Comparison of ENCODE assay signal across 15 cellular contexts in the genomic region with DNA sequence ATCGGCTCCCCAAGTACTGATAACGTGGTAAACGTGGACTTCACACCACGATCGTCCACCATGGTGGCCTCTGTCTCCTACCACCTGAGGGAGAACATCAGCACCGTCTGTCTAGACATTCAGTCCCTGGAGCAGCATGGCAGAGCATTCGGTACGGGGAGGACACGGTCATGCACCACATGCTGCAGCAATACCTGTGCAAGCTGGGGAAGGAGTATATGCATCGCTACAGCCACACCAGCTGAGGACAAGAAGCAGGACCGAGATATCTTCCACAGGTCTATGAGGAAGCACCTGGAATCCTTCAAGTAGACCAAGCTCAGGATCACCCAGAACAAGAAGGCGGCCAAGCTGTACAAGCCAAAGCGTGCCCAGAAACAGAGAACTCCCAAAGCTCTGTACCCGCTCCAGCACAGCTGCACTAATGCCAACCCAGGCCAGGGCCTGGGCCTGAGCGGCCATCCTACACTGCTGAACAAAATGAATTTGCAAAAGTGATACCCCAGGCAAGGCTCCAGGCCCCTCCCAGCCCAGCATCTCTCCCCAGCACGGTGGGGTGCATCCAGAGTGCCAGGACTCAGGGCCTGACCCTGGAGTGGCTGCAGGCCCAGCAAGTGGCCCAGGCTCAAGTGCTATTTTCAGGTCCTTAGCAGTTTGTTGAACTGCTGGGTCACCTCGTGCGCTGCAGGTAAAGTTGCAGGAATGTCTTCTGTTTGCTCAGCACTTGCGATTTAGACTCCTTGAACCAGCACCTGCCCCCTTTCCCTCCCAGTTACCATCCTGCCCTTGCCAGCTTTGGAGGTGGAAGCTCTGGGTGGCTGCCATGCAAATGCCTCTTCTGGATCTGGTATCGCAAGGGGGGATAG.
"Had no signal": no experiment of that assay in that cellular context is flagged by ENCODE, and none has a peak within 500 bp of the region (broad histone marks: within the 10 kb centered on the region; RNA-seq: fewer than 3 reads in every experiment).

No MANE protein-coding gene starts in this region.

- DNase-seq: activated gamma-delta T cell treated with Interleukin-2 at 50 U/mL for 16 hours; activated naive CD8-positive, alpha-beta T cell treated with anti-CD3 and anti-CD28 coated beads for 36 hours; activated T-cell treated with anti-CD3 and anti-CD28 coated beads, Interleukin-2, amount 50 U/mL, for 4 hours; anterior cingulate cortex; dermis blood vessel endothelial cell; hippocampal formation; kidney glomerular epithelial cell; mucosa of descending colon; naive thymus-derived CD8-positive, alpha-beta T cell; occipital lobe; psoas muscle; stimulated activated CD4-positive, alpha-beta T cell treated with anti-CD3 and anti-CD28 coated beads, Interleukin-4, amount 100 ng/mL, for 1 hour; stimulated activated CD8-positive, alpha-beta memory T cell treated with anti-CD3 and anti-CD28 coated beads, Interleukin-4, amount 100 ng/mL, for 48 hours; stimulated activated naive CD8-positive, alpha-beta T cell treated with anti-CD3 and anti-CD28 coated beads, Interleukin-15, Interleukin-2, amounts not matched to agents 100 U/mL and 50 U/mL, for 24 hours had no signal

- H3K27ac ChIP-seq: psoas muscle, suprapubic skin had no signal

- H3K36me3 Mint-ChIP-seq: activated naive CD8-positive, alpha-beta T cell treated with anti-CD3 and anti-CD28 coated beads for 36 hours; naive thymus-derived CD8-positive, alpha-beta T cell had no signal

- H3K4me3 ChIP-seq: mucosa of descending colon, psoas muscle, suprapubic skin had no signal

- H3K4me1 Mint-ChIP-seq: activated naive CD8-positive, alpha-beta T cell treated with anti-CD3 and anti-CD28 coated beads for 36 hours; naive thymus-derived CD8-positive, alpha-beta T cell had no signal

- H3K9me3 ChIP-seq: mucosa of descending colon, psoas muscle, suprapubic skin had no signal

- H3K27me3 Mint-ChIP-seq: naive thymus-derived CD8-positive, alpha-beta T cell had no signal

- H3K27me3 ChIP-seq: suprapubic skin had no signal

- H3K9me3 Mint-ChIP-seq: activated naive CD8-positive, alpha-beta T cell treated with anti-CD3 and anti-CD28 coated beads for 36 hours; activated T-cell treated with anti-CD3 and anti-CD28 coated beads, Interleukin-2, amount 50 U/mL, for 4 hours; naive thymus-derived CD8-positive, alpha-beta T cell had no signal

- H3K27ac Mint-ChIP-seq: activated naive CD8-positive, alpha-beta T cell treated with anti-CD3 and anti-CD28 coated beads for 36 hours; naive thymus-derived CD8-positive, alpha-beta T cell had no signal

- H3K4me1 ChIP-seq: suprapubic skin had no signal

- H3K36me3 ChIP-seq: suprapubic skin had no signal

- H3K4me3 Mint-ChIP-seq: activated naive CD8-positive, alpha-beta T cell treated with anti-CD3 and anti-CD28 coated beads for 36 hours; activated T-cell treated with anti-CD3 and anti-CD28 coated beads, Interleukin-2, amount 50 U/mL, for 4 hours; naive thymus-derived CD8-positive, alpha-beta T cell had no signal
